In the genomic region with DNA sequence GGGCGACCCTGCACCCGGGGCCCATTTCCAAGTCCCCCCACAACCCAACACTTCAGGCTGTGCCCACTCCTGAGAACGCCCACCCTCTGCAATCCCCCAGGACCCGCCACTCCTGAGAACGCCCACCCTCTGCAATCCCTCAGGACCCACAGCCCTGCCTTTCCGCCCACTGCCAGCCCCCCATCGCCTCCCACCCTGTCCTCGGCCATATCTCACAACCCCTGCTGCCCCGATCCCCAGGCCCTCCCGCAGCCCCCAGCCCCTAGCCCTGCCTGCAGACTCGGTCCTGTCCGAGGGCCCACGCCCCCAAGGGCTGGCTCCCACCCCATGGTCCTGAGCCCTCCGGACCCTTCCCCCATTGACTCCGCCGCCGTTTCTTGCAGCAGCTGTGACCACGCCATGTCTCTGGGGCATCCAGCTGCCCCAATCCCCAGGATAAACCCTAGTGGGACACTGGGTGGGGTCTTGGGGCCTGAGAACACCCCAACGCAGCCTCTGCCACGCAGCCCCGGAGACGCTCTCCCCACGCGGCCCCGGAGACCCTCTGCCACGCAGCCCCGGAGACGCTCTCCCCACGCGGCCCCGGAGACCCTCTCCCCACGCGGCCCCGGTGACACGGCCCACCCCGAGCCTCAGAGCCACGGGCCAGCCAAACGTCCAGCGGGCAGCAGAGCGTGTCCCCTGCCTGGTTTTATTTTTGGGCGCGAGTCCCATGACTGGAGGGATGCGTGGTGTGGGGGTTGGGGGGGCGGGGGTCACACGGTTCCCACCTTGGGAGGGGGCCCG, we compare ENCODE assay signal across 12 cellular contexts.
"Had no signal": no experiment of that assay in that cellular context is flagged by ENCODE, and none has a peak within 500 bp of the region (broad histone marks: within the 10 kb centered on the region; RNA-seq: fewer than 3 reads in every experiment).

No MANE protein-coding gene starts in this region.

- H3K27me3 ChIP-seq: dorsolateral prefrontal cortex, ovary, suprapubic skin had no signal

- H3K9me3 Mint-ChIP-seq: activated CD4-positive, alpha-beta memory T cell treated with anti-CD3 and anti-CD28 coated beads, Interleukin-2, amount 10 ng/mL, durations not matched to agents 7 days and 5 days; memory B cell; nephron had no signal

- H3K4me3 Mint-ChIP-seq: activated CD4-positive, alpha-beta memory T cell treated with anti-CD3 and anti-CD28 coated beads, Interleukin-2, amount 10 ng/mL, durations not matched to agents 7 days and 5 days; activated naive CD8-positive, alpha-beta T cell; memory B cell; nephron had no signal

- H3K27ac Mint-ChIP-seq: activated CD4-positive, alpha-beta memory T cell treated with anti-CD3 and anti-CD28 coated beads, Interleukin-2, amount 10 ng/mL, durations not matched to agents 7 days and 5 days; activated naive CD8-positive, alpha-beta T cell; memory B cell; nephron had no signal

- H3K4me1 Mint-ChIP-seq: activated CD4-positive, alpha-beta memory T cell treated with anti-CD3 and anti-CD28 coated beads, Interleukin-2, amount 10 ng/mL, durations not matched to agents 7 days and 5 days had no signal

- H3K9me3 ChIP-seq: ovary, suprapubic skin had no signal

- H3K36me3 ChIP-seq: ovary had no signal

- DNase-seq: activated CD4-positive, alpha-beta memory T cell treated with anti-CD3 and anti-CD28 coated beads, Interleukin-2, amount 10 ng/mL, durations not matched to agents 7 days and 5 days; activated CD4-positive, alpha-beta T cell treated with anti-CD3 and anti-CD28 coated beads for 1 hour; activated gamma-delta T cell; activated T-cell treated with anti-CD3 and anti-CD28 coated beads, Interleukin-2, amount 50 U/mL, for 48 hours; dorsolateral prefrontal cortex; glutamatergic neuron; T-helper 9 cell had no signal

- H3K4me3 ChIP-seq: dorsolateral prefrontal cortex, ovary, suprapubic skin had no signal

- H3K36me3 Mint-ChIP-seq: activated naive CD8-positive, alpha-beta T cell had no signal

- H3K27me3 Mint-ChIP-seq: activated CD4-positive, alpha-beta memory T cell treated with anti-CD3 and anti-CD28 coated beads, Interleukin-2, amount 10 ng/mL, durations not matched to agents 7 days and 5 days; activated naive CD8-positive, alpha-beta T cell; memory B cell had no signal
